In genomic region chr1:197638316-197638715, GRCh38 we compare ENCODE assay signal across 24 cellular contexts.
DNase-seq lines count a peak whose midpoint lies in the region; ATAC-seq and TF ChIP-seq lines count a peak whose summit lies in the region.
"Had no signal": no experiment of that assay in that cellular context is flagged by ENCODE, and none has a peak within 500 bp of the region (broad histone marks: within the 10 kb centered on the region; RNA-seq: fewer than 3 reads in every experiment).

No MANE protein-coding gene starts in this region.

- TF ChIP-seq CTCF in MCF 10A (IDR thresholded peaks at IDR 0.05; ENCODE audit: unreplicated experiment) = no peak

- no peak overlapping the region for H3K27ac Mint-ChIP-seq in MCF 10A (ENCODE audit: low read depth, unreplicated experiment)
- H3K27ac Mint-ChIP-seq: activated B cell treated with CpG ODN at 0.5 μM for 24 hours; CD8-positive, alpha-beta memory T cell; H9 had no signal

- CTCF ChIA-PET in MCF 10A (lab: Yijun Ruan, JAX) = interaction anchor here (0.6 to 1.4 kb wide), 3 partner anchors 31 to 286 kb away, joined by 3 to 5 read pairs (median 3); no protein-coding TSS in a partner anchor

- ATAC-seq in right cardiac atrium (peak in 1 of 2 donors; percentile 50), HG02981 (IDR thresholded peaks at IDR 0.05; ENCODE audit: unreplicated experiment) (no peak)

- intact Hi-C loops in right cardiac atrium (cut with DNase I) = no loop called here
- intact Hi-C loops in MCF 10A (cut with micrococcal nuclease) = no loop called here

- POLR2A ChIA-PET in MCF 10A (lab: Yijun Ruan, JAX) = interaction anchor here (0.7 kb wide), 1 partner anchor 15 kb away, joined by 3 read pairs; no protein-coding TSS in a partner anchor

- H3K9me3 ChIP-seq in right cardiac atrium (ENCODE audit: control insufficient read depth, low read length) = no peaks in the 10 kb centered on the region
- H3K9me3 ChIP-seq: neutrophil, Peyer's patch had no signal

- H3K4me1 Mint-ChIP-seq in MCF 10A (ENCODE audit: insufficient read depth, unreplicated experiment) = no peaks in the 10 kb centered on the region

- no peak overlapping the region for H3K4me3 Mint-ChIP-seq in MCF 10A (ENCODE audit: unreplicated experiment)
- H3K4me3 Mint-ChIP-seq: activated B cell treated with CpG ODN at 0.5 μM for 24 hours; CD8-positive, alpha-beta memory T cell; H9 had no signal

- H3K9me3 Mint-ChIP-seq in MCF 10A (ENCODE audit: unreplicated experiment) = no peaks in the 10 kb centered on the region
- H3K9me3 Mint-ChIP-seq: CD8-positive, alpha-beta memory T cell; H9 had no signal

- H3K4me1 ChIP-seq in right cardiac atrium (ENCODE audit: control insufficient read depth, insufficient read depth, low read length) = no peaks in the 10 kb centered on the region
- H3K4me1 ChIP-seq: Peyer's patch, upper lobe of left lung had no signal

- no TSS peak for BruUV-seq in MCF 10A (replicated peaks; lab: Mats Ljungman, UMichigan)

- H3K27me3 Mint-ChIP-seq in MCF 10A (ENCODE audit: insufficient read depth, unreplicated experiment) = no peaks in the 10 kb centered on the region
- H3K27me3 Mint-ChIP-seq: activated B cell treated with CpG ODN at 0.5 μM for 24 hours; CD8-positive, alpha-beta memory T cell had no signal

- no peak overlapping the region for H3K4me3 ChIP-seq in right cardiac atrium (ENCODE audit: low read length)
- H3K4me3 ChIP-seq: lung, Peyer's patch, SK-N-MC, upper lobe of left lung had no signal

- peak overlapping the region; percentile 72 for H3K27ac ChIP-seq in right cardiac atrium (ENCODE audit: low read length)
- H3K27ac ChIP-seq: 22Rv1, neutrophil, Peyer's patch, upper lobe of left lung had no signal

- WGBS in right cardiac atrium = 79% methylated on average over 2 of the region's 2 CpGs

- peak; percentile 15 for DNase-seq in NCI-H1105 treated with DMSO at 0.1 percent for 48 hours (lab: John Stamatoyannopoulos, UW)
- DNase-seq in NCI-H1105 (lab: John Stamatoyannopoulos, UW) = no peak
- peak; percentile 51 to 85 (median 59) for DNase-seq in NCI-H1417 (lab: John Stamatoyannopoulos, UW)
- DNase-seq in SK-N-DZ (ENCODE audit: low spot score) = peak; percentile 85
- peak in 1 of 3 donors; percentile 30 for DNase-seq in right cardiac atrium
- DNase-seq in MCF 10A (ENCODE audit: unreplicated experiment) = no peak
- no peak for DNase-seq in inferior parietal cortex (ENCODE audit: extremely low spot score)
- DNase-seq: activated B cell treated with CpG ODN at 0.5 μM for 24 hours; activated CD4-positive, alpha-beta T cell treated with anti-CD3 and anti-CD28 coated beads, Interleukin-2, amount 50 U/mL, for 48 hours; activated gamma-delta T cell; CD8-positive, alpha-beta memory T cell; DMS79; H9; Kasumi-1; NCI-H1092 treated with DMSO at 0.1 percent for 48 hours; NCI-H774; Peyer's patch; stimulated activated CD8-positive, alpha-beta memory T cell treated with anti-CD3 and anti-CD28 coated beads, Interleukin-4, amount 100 ng/mL, for 48 hours; upper lobe of left lung had no signal

- H3K27me3 ChIP-seq in right cardiac atrium (ENCODE audit: control insufficient read depth, insufficient read depth) = no peaks in the 10 kb centered on the region
- H3K27me3 ChIP-seq: neutrophil, Peyer's patch, upper lobe of left lung had no signal

- H3K36me3 Mint-ChIP-seq in MCF 10A (ENCODE audit: insufficient read depth, unreplicated experiment) = peaks cover 12% of the 10 kb centered on the region

Comparison
In these comparisons a context has a peak if more than half of its experiments do, and no peak if none do; other contexts are left out.
1. DNase-seq: peak in NCI-H1105 treated with DMSO at 0.1 percent for 48 hours (single experiment), NCI-H1417 (3 of 3) and SK-N-DZ (single experiment); none in NCI-H1105 (single experiment), MCF 10A (single experiment) and inferior parietal cortex (single experiment).